8 cellular contexts compared by ENCODE assay signal in genomic region chr9:129822825-129823162, GRCh38. TPM values are rescaled to one million over a fixed set of nuclear protein-coding genes. Genes with fewer than 3 reads are reported as not detected.
DNase-seq lines count a peak whose midpoint lies in the region; ATAC-seq, FAIRE-seq and TF ChIP-seq lines count a peak whose summit lies in the region.

No MANE protein-coding gene starts in this region.

- no peaks in the 10 kb centered on the region for H3K27me3 ChIP-seq in CD4-positive, alpha-beta T cell (ENCODE audit: control insufficient read depth, insufficient read depth, low read length)
- H3K27me3 ChIP-seq in effector memory CD4-positive, alpha-beta T cell (replicated peaks; ENCODE audit: control insufficient read depth, insufficient read depth, low read length, poor library complexity, severe bottlenecking) = no peaks in the 10 kb centered on the region

- no peak for FAIRE-seq in HTR-8/SVneo (lab: Jason Lieb, UNC)

- intact Hi-C loops in CD4-positive, alpha-beta T cell (cut with DNase I, micrococcal nuclease) = loop anchor here in 1 of 2 experiments (5.0 kb wide), 1 partner anchor 45 kb away; no protein-coding TSS in a partner anchor

- no peak for ATAC-seq in CD4-positive, alpha-beta T cell (ENCODE audit: poor library complexity)
- ATAC-seq in HG03025 (IDR thresholded peaks at IDR 0.05; ENCODE audit: low FRiP score, unreplicated experiment) = no peak

- H3K27ac ChIP-seq in CD4-positive, alpha-beta T cell (ENCODE audit: low read depth, low read length) = no peak overlapping the region
- peak overlapping the region; percentile 49 for H3K27ac ChIP-seq in effector memory CD4-positive, alpha-beta T cell (ENCODE audit: insufficient read depth, low read length, poor library complexity, severe bottlenecking)

- peaks cover 32% of the 10 kb centered on the region for H3K36me3 ChIP-seq in effector memory CD4-positive, alpha-beta T cell (ENCODE audit: control insufficient read depth, insufficient read depth, low read length)

- CTCF ChIA-PET in CD4-positive, alpha-beta T cell (lab: Charles Lee) = no interaction called here

- no peaks in the 10 kb centered on the region for H3K27me3 Mint-ChIP-seq in CD4-positive, alpha-beta T cell
- no peaks in the 10 kb centered on the region for H3K27me3 Mint-ChIP-seq in nephron progenitor cell (ENCODE audit: low read depth, poor library complexity)

- H3K9me3 ChIP-seq in CD4-positive, alpha-beta T cell (ENCODE audit: control insufficient read depth, low read length) = no peaks in the 10 kb centered on the region
- no peaks in the 10 kb centered on the region for H3K9me3 ChIP-seq in effector memory CD4-positive, alpha-beta T cell (ENCODE audit: control insufficient read depth, low read length)

- H3K4me3 ChIP-seq in effector memory CD4-positive, alpha-beta T cell (ENCODE audit: insufficient read depth, low read depth, low read length, poor library complexity, severe bottlenecking) = peak overlapping the region; percentile 52

- DNase-seq in CD4-positive, alpha-beta T cell = no peak
- peak; percentile 62 for DNase-seq in NOMO-1 treated with dmso at 0.1 percent for 144 hours (lab: John Stamatoyannopoulos, UW; ENCODE audit: unreplicated experiment)
- DNase-seq in effector memory CD4-positive, alpha-beta T cell = no peak
- no peak for DNase-seq in nephron progenitor cell
- DNase-seq in AG08395 (ENCODE audit: low spot score) = no peak
- no peak for DNase-seq in HTR-8/SVneo (ENCODE audit: insufficient read length, low spot score)
- no peak for DNase-seq in middle frontal gyrus (ENCODE audit: extremely low spot score, low spot score)

- POLR2A ChIA-PET in CD4-positive, alpha-beta T cell (lab: Charles Lee) = interaction anchor here (1.5 to 3.5 kb wide), 3 partner anchors 10 to 64 kb away, joined by 3 to 27 read pairs (median 7); partner anchors contain the start of genes C9orf78 and USP20

- H3K27ac Mint-ChIP-seq in CD4-positive, alpha-beta T cell = no peak overlapping the region
- H3K27ac Mint-ChIP-seq in nephron progenitor cell = peak overlapping the region; percentile 45

- H3K4me1 ChIP-seq in effector memory CD4-positive, alpha-beta T cell (ENCODE audit: control insufficient read depth, insufficient read depth, low read length, poor library complexity, severe bottlenecking) = peaks cover 7% of the 10 kb centered on the region

- H3K36me3 Mint-ChIP-seq in CD4-positive, alpha-beta T cell (ENCODE audit: low read depth) = peaks cover 52% of the 10 kb centered on the region
- H3K36me3 Mint-ChIP-seq in nephron progenitor cell (ENCODE audit: low read depth) = peaks cover 28% of the 10 kb centered on the region

- H3K4me3 Mint-ChIP-seq in CD4-positive, alpha-beta T cell = peak overlapping the region; percentile 82
- peak overlapping the region; percentile 87 for H3K4me3 Mint-ChIP-seq in nephron progenitor cell

- H3K4me1 Mint-ChIP-seq in CD4-positive, alpha-beta T cell (ENCODE audit: low read depth) = peaks cover 18% of the 10 kb centered on the region
- H3K4me1 Mint-ChIP-seq in nephron progenitor cell = peaks cover 12% of the 10 kb centered on the region

- no peaks in the 10 kb centered on the region for H3K9me3 Mint-ChIP-seq in CD4-positive, alpha-beta T cell
- no peaks in the 10 kb centered on the region for H3K9me3 Mint-ChIP-seq in nephron progenitor cell

- no peak for TF ChIP-seq CTCF in CD4-positive, alpha-beta T cell (IDR thresholded peaks at IDR 0.05)
- TF ChIP-seq CTCF in nephron progenitor cell (IDR thresholded peaks at IDR 0.05) = no peak

RNA-seq across cellular contexts. Expression of gene TOR1A, which starts 1.1 kb away (rescaled TPM):
- total RNA-seq in CD4-positive, alpha-beta T cell = 10 to 100 TPM; 12.6 to 13.9 TPM

RNA-seq across cellular contexts. Expression of gene C9orf78, which starts 12.3 kb away (rescaled TPM):
- 100 to 1,000 TPM; 145 to 159 TPM for total RNA-seq in CD4-positive, alpha-beta T cell

RNA-seq across cellular contexts. Expression of gene USP20, which starts 12.5 kb away (rescaled TPM):
- 10 to 100 TPM; 80.4 to 80.9 TPM for total RNA-seq in CD4-positive, alpha-beta T cell

RNA-seq across cellular contexts. Expression of gene TOR1B, which starts 19.8 kb away (rescaled TPM):
- total RNA-seq in CD4-positive, alpha-beta T cell = 10 to 100 TPM; 13.4 to 15.1 TPM
